Comparison of ENCODE assay signal across 22 cellular contexts in genomic region chr4:10524196-10524833, GRCh38.
DNase-seq lines count a peak whose midpoint lies in the region; ATAC-seq, FAIRE-seq and TF ChIP-seq lines count a peak whose summit lies in the region.
"Had no signal": no experiment of that assay in that cellular context is flagged by ENCODE, and none has a peak within 500 bp of the region (broad histone marks: within the 10 kb centered on the region; RNA-seq: fewer than 3 reads in every experiment).

No MANE protein-coding gene starts in this region.

- no peaks in the 10 kb centered on the region for H3K27me3 Mint-ChIP-seq in osteocyte (ENCODE audit: unreplicated experiment)

- H3K4me3 Mint-ChIP-seq in osteocyte (ENCODE audit: unreplicated experiment), result no peak overlapping the region
- H3K4me3 Mint-ChIP-seq: CD8-positive, alpha-beta memory T cell had no signal

- H3K4me1 Mint-ChIP-seq in osteocyte (ENCODE audit: unreplicated experiment), result peaks cover 44% of the 10 kb centered on the region
- H3K4me1 Mint-ChIP-seq: CD8-positive, alpha-beta memory T cell had no signal

- peak overlapping the region; percentile 52 for H3K27ac Mint-ChIP-seq in osteocyte (ENCODE audit: unreplicated experiment)

- TF ChIP-seq CTCF in HL-60 (IDR thresholded peaks at IDR 0.05; ENCODE audit: insufficient read depth, low read length), result no peak
- no peak for TF ChIP-seq CTCF in NB4 (IDR thresholded peaks at IDR 0.05; ENCODE audit: low read depth, low read length)
- TF ChIP-seq CTCF in osteocyte (IDR thresholded peaks at IDR 0.05), result no peak

- peak overlapping the region; percentile 59 for H3K27ac ChIP-seq in HL-60 (replicated peaks)

- peaks cover 3% of the 10 kb centered on the region for H3K9me3 Mint-ChIP-seq in osteocyte (ENCODE audit: unreplicated experiment)
- H3K9me3 Mint-ChIP-seq: CD8-positive, alpha-beta memory T cell had no signal

- TF ChIP-seq POLR2A in NB4 (IDR thresholded peaks at IDR 0.05; ENCODE audit: extremely low read depth, insufficient read length), result no peak
- no peak for TF ChIP-seq POLR2A in GM18505 (IDR thresholded peaks at IDR 0.05; ENCODE audit: borderline replicate concordance, extremely low read depth, insufficient read depth, insufficient read length)

- H3K36me3 Mint-ChIP-seq in osteocyte (ENCODE audit: unreplicated experiment), result no peaks in the 10 kb centered on the region
- H3K36me3 Mint-ChIP-seq: CD8-positive, alpha-beta memory T cell had no signal

- H3K27me3 ChIP-seq in HL-60 (ENCODE audit: insufficient read depth, poor library complexity, severe bottlenecking), result no peaks in the 10 kb centered on the region
- H3K27me3 ChIP-seq: BE2C had no signal

- peak in 1 of 2 experiments; percentile 76 for DNase-seq in HL-60 (ENCODE audit: low read depth in 1 of 2, low spot score in 1 of 2)
- DNase-seq in NB4 (ENCODE audit: low read depth), result peak; percentile 28
- DNase-seq in osteocyte (ENCODE audit: extremely low spot score, unreplicated experiment), result no peak
- no peak for DNase-seq in RCC 7860 (ENCODE audit: low spot score)
- no peak for DNase-seq in AG08395 (ENCODE audit: low spot score)
- no peak for DNase-seq in OCI-M2 (lab: John Stamatoyannopoulos, UW; ENCODE audit: unreplicated experiment)
- DNase-seq: ACHN; BE2C; CD8-positive, alpha-beta memory T cell; DND-41; GDM1; Karpas-422; NCI-H1048; NCI-H1694; NCI-H446; Right ventricle myocardium superior had no signal

- FAIRE-seq in RCC 7860 (lab: Jason Lieb, UNC), result no peak
- FAIRE-seq: GM12892 had no signal

- ATAC-seq in esophagus mucosa, result peak; percentile 83
- no peak for ATAC-seq in GM18505 (IDR thresholded peaks at IDR 0.05; ENCODE audit: unreplicated experiment)
- ATAC-seq: HCT116, Panc1, SK-N-SH treated with all-trans-retinoic acid at 6 μM for 48 hours had no signal

- H3K4me3 ChIP-seq in HL-60 (replicated peaks; ENCODE audit: insufficient read depth, low read length), result no peak overlapping the region
- no peak overlapping the region for H3K4me3 ChIP-seq in NB4 (ENCODE audit: low read depth, low read length)
